Comparison of ENCODE assay signal across 1 cellular context in the genomic region with DNA sequence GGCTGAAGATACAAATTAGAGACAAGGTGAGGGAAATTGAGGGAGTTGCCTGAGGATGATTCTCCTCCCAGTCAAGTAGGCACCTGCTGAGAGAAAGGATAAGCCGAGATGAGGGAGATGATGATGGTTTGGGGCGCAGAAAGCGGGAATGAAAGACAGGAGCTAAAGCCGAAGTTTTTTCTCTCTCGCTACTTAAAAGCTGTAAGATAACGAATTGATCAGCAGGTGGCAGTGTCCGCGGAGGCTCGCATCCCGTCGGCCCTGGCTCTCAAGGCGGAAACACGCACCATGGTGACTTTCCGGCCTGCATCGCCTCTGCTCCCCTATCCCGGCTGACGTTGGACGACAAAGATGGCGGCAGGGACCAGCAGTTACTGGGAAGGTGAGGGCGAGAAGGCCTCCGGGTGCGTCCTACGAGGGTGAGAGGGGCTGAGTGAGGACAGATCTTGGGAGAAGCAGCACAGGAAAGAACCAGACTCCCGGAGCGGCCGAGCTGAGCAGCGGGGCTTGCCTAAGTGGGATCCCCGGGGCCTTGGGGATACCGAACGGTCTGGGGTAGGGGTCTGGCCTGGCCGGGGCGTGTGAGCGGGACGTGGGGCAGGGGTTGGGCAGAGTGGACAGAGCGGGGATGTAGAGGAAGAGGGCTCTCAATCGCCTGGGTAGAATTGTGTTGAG.
A peak's percentile ranks its signal among the peaks of the same experiment; 100 is the strongest.
TF ChIP-seq lines count a peak whose summit lies in the region.

A gene (plus strand): TSS at position 326 of the 675 bp plus-strand sequence. CDS start 26 bp downstream, at position 352.

TF ChIP-seq in SK-N-SH, 30 proteins besides CTCF, POLR2A, EP300 and RAD21 (continued from another document):
- TF ChIP-seq, protein P1, sequence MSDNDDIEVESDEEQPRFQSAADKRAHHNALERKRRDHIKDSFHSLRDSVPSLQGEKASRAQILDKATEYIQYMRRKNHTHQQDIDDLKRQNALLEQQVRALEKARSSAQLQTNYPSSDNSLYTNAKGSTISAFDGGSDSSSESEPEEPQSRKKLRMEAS (IDR thresholded peaks at IDR 0.05; ENCODE audit: low read depth): peak; percentile 84
- no peak for TF ChIP-seq JUND (IDR thresholded peaks at IDR 0.05)
- TF ChIP-seq, protein P2, sequence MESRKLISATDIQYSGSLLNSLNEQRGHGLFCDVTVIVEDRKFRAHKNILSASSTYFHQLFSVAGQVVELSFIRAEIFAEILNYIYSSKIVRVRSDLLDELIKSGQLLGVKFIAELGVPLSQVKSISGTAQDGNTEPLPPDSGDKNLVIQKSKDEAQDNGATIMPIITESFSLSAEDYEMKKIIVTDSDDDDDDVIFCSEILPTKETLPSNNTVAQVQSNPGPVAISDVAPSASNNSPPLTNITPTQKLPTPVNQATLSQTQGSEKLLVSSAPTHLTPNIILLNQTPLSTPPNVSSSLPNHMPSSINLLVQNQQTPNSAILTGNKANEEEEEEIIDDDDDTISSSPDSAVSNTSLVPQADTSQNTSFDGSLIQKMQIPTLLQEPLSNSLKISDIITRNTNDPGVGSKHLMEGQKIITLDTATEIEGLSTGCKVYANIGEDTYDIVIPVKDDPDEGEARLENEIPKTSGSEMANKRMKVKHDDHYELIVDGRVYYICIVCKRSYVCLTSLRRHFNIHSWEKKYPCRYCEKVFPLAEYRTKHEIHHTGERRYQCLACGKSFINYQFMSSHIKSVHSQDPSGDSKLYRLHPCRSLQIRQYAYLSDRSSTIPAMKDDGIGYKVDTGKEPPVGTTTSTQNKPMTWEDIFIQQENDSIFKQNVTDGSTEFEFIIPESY (IDR thresholded peaks at IDR 0.05; ENCODE audit: borderline replicate concordance, low read depth): no peak
- TF ChIP-seq FOXJ3 (CRISPR knock-in tag; IDR thresholded peaks at IDR 0.05): no peak
- TF ChIP-seq, protein P3, sequence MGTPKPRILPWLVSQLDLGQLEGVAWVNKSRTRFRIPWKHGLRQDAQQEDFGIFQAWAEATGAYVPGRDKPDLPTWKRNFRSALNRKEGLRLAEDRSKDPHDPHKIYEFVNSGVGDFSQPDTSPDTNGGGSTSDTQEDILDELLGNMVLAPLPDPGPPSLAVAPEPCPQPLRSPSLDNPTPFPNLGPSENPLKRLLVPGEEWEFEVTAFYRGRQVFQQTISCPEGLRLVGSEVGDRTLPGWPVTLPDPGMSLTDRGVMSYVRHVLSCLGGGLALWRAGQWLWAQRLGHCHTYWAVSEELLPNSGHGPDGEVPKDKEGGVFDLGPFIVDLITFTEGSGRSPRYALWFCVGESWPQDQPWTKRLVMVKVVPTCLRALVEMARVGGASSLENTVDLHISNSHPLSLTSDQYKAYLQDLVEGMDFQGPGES (IDR thresholded peaks at IDR 0.05; ENCODE audit: low read depth, low read length): no peak
- TF ChIP-seq EZH2phosphoT487 (IDR thresholded peaks at IDR 0.05; ENCODE audit: borderline replicate concordance, low read depth): no peak
